In genomic region chr1:151047591-151047924, GRCh38 we compare ENCODE assay signal across 8 cellular contexts. TPM values are rescaled to one million over a fixed set of nuclear protein-coding genes. Genes with fewer than 3 reads are reported as not detected.
A peak's percentile ranks its signal among the peaks of the same experiment; 100 is the strongest.
DNase-seq lines count a peak whose midpoint lies in the region; ATAC-seq and TF ChIP-seq lines count a peak whose summit lies in the region.

Gene C1orf56, plus strand, starts transcription at chr1:151047751. Its CDS starts 97 bp downstream, at chr1:151047848.

- peaks cover 15% of the 10 kb centered on the region; the same call in 1 of the 2 replicates for H3K79me2 ChIP-seq in SK-N-SH (ENCODE audit: insufficient read depth)

- H3K4me1 ChIP-seq in CD4-positive, alpha-beta memory T cell (ENCODE audit: insufficient read depth, low read length) = peaks cover 38% of the 10 kb centered on the region
- H3K4me1 ChIP-seq in SK-N-SH (ENCODE audit: control insufficient read depth in 1 of 2, insufficient read depth in 2 of 2, low read depth in 1 of 2, low read length in 1 of 2) (peaks cover 0 to 12% of the 10 kb centered on the region in 2 experiments; a peak in 2 of 4 replicates), ascending aorta (no peaks in the 10 kb centered on the region), left ventricle myocardium inferior (peaks cover 51% of the 10 kb centered on the region)

- TF ChIP-seq CTCF in LNCaP clone FGC (IDR thresholded peaks at IDR 0.05; ENCODE audit: control insufficient read depth, extremely low read depth, insufficient read depth) = no peak
- TF ChIP-seq CTCF in SK-N-SH (IDR thresholded peaks at IDR 0.05) = no peak
- no peak for TF ChIP-seq CTCF in ascending aorta (IDR thresholded peaks at IDR 0.05)
- TF ChIP-seq CTCF in left ventricle myocardium inferior (IDR thresholded peaks at IDR 0.05; ENCODE audit: borderline replicate concordance) = no peak

- H2AFZ ChIP-seq in SK-N-SH (ENCODE audit: low read depth) = peak within 1 kb of the TSS; percentile 98

- POLR2A ChIA-PET in CD4-positive, alpha-beta memory T cell (lab: Charles Lee; ENCODE audit: partially characterized antibody) = interaction anchor here (0.6 to 16.6 kb wide), 17 partner anchors 8 to 280 kb away, joined by 3 to 325 read pairs (median 6); partner anchors contain the start of genes BNIPL, CDC42SE1, GABPB2 and LYSMD1
- POLR2A ChIA-PET in SK-N-SH (lab: Yijun Ruan, JAX) = interaction anchor here (1.2 to 3.5 kb wide), 3 partner anchors 11 to 41 kb away, joined by 3 to 24 read pairs (median 9); partner anchors contain the start of genes CDC42SE1, MINDY1 and MLLT11

- H3K9me3 Mint-ChIP-seq in CD4-positive, alpha-beta memory T cell = no peaks in the 10 kb centered on the region

- H3K36me3 ChIP-seq in CD4-positive, alpha-beta memory T cell (ENCODE audit: insufficient read depth, low read length) = peaks cover 11% of the 10 kb centered on the region
- peaks cover 15 to 24% of the 10 kb centered on the region in 2 experiments for H3K36me3 ChIP-seq in SK-N-SH (replicated peaks in 1 of 2; ENCODE audit: control insufficient read depth in 1 of 2, insufficient read depth in 2 of 2, low read length in 1 of 2)
- peaks cover 9 to 11% of the 10 kb centered on the region in 2 donors for H3K36me3 ChIP-seq in ascending aorta
- H3K36me3 ChIP-seq in left ventricle myocardium inferior = peaks cover 17% of the 10 kb centered on the region

- H3K27me3 Mint-ChIP-seq in CD4-positive, alpha-beta memory T cell = no peaks in the 10 kb centered on the region

- intact Hi-C loops in CD4-positive, alpha-beta memory T cell (cut with micrococcal nuclease) = no loop called here
- intact Hi-C loops in ascending aorta (cut with DNase I) (no loop called here), left ventricle myocardium inferior (cut with micrococcal nuclease) (no loop called here)

- peaks cover 24% of the 10 kb centered on the region for H3F3A ChIP-seq in SK-N-SH (replicated peaks; ENCODE audit: insufficient read depth)

- peak within 1 kb of the TSS; percentile 95 for H3K4me2 ChIP-seq in SK-N-SH

- CTCF ChIA-PET in CD4-positive, alpha-beta memory T cell (lab: Charles Lee; ENCODE audit: partially characterized antibody) = interaction anchor here (0.9 to 3.8 kb wide), 9 partner anchors 11 to 108 kb away, joined by 4 to 76 read pairs (median 8); partner anchors contain the start of genes CDC42SE1, MINDY1, MLLT11 and TNFAIP8L2
- CTCF ChIA-PET in SK-N-SH (lab: Yijun Ruan, JAX) = interaction anchor here (0.7 to 4.4 kb wide), 14 partner anchors 8 to 792 kb away, joined by 3 to 67 read pairs (median 4); partner anchors contain the start of genes BNIPL, CDC42SE1, GABPB2 and MLLT11

- peak within 1 kb of the TSS; percentile 86 to 95 (median 90) for H3K4me3 Mint-ChIP-seq in CD4-positive, alpha-beta memory T cell

- peak within 1 kb of the TSS; percentile 74 for H3K27ac ChIP-seq in CD4-positive, alpha-beta memory T cell (ENCODE audit: low read depth, low read length)
- H3K27ac ChIP-seq in SK-N-SH (ENCODE audit: low read depth in 2 of 2, low read length in 1 of 2) = peak within 1 kb of the TSS; percentile 70 to 95
- peak within 1 kb of the TSS; percentile 76 to 88 for H3K27ac ChIP-seq in ascending aorta
- peak within 1 kb of the TSS; percentile 94 for H3K27ac ChIP-seq in left ventricle myocardium inferior (replicated peaks)

- peak; percentile 42 to 66 (median 53) for DNase-seq in CD4-positive, alpha-beta memory T cell
- DNase-seq in LNCaP clone FGC (ENCODE audit: low read depth) (no peak), SK-N-SH (peak; percentile 97), ascending aorta (ENCODE audit: low spot score in 2 of 2) (peak in 1 of 2 donors; percentile 81), left ventricle myocardium inferior (peak; percentile 68), pons (ENCODE audit: low spot score) (peak; percentile 72), middle frontal gyrus (ENCODE audit: extremely low spot score, low spot score) (no peak)

- no peak for TF ChIP-seq EP300 in SK-N-SH (IDR thresholded peaks at IDR 0.05; ENCODE audit: borderline replicate concordance in 1 of 2, low read depth in 1 of 2, low read length in 1 of 2)

- H3K4me1 Mint-ChIP-seq in CD4-positive, alpha-beta memory T cell = peaks cover 37 to 81% (median 62%) of the 10 kb centered on the region in 4 donors

- no peak for TF ChIP-seq RAD21 in SK-N-SH (IDR thresholded peaks at IDR 0.05; ENCODE audit: low read length)

- peak within 1 kb of the TSS; percentile 59 to 74 for H3K4me3 ChIP-seq in CD4-positive, alpha-beta memory T cell (ENCODE audit: low read length in 2 of 2)
- H3K4me3 ChIP-seq in LNCaP clone FGC (ENCODE audit: low read depth, low read length) = peak within 1 kb of the TSS; percentile 37
- H3K4me3 ChIP-seq in SK-N-SH (ENCODE audit: low read depth in 2 of 2, low read length in 1 of 2) = peak within 1 kb of the TSS; percentile 73 to 77
- H3K4me3 ChIP-seq in ascending aorta = peak within 1 kb of the TSS; percentile 77 to 79
- H3K4me3 ChIP-seq in left ventricle myocardium inferior = peak within 1 kb of the TSS; percentile 96

- no peaks in the 10 kb centered on the region for H4K20me1 ChIP-seq in SK-N-SH (ENCODE audit: insufficient read depth)

- ATAC-seq in GM19455 (IDR thresholded peaks at IDR 0.05; ENCODE audit: unreplicated experiment) = peak; percentile 57

- H3K27me3 ChIP-seq in CD4-positive, alpha-beta memory T cell (ENCODE audit: insufficient read depth, low read length) = no peaks in the 10 kb centered on the region
- no peaks in the 10 kb centered on the region for H3K27me3 ChIP-seq in SK-N-SH (ENCODE audit: insufficient read depth)
- H3K27me3 ChIP-seq in ascending aorta = no peaks in the 10 kb centered on the region
- H3K27me3 ChIP-seq in left ventricle myocardium inferior (ENCODE audit: low read depth) = no peaks in the 10 kb centered on the region

- H3K9me3 ChIP-seq in CD4-positive, alpha-beta memory T cell (ENCODE audit: control insufficient read depth in 1 of 2, low read length in 2 of 2) = no peaks in the 10 kb centered on the region
- H3K9me3 ChIP-seq in SK-N-SH (no peaks in the 10 kb centered on the region), ascending aorta (no peaks in the 10 kb centered on the region), left ventricle myocardium inferior (replicated peaks) (no peaks in the 10 kb centered on the region)

- WGBS in SK-N-SH (ENCODE audit: low lambda C conversion rate) = under 1% methylated on average over 20 of the region's 29 CpGs

- H3K27ac Mint-ChIP-seq in CD4-positive, alpha-beta memory T cell = peak within 1 kb of the TSS; percentile 88 to 98 (median 93)

- no peaks in the 10 kb centered on the region for H3K9me2 ChIP-seq in SK-N-SH

- peak within 1 kb of the TSS; percentile 75 for H3K9ac ChIP-seq in SK-N-SH

- peaks cover 20 to 25% of the 10 kb centered on the region in 2 donors for H3K36me3 Mint-ChIP-seq in CD4-positive, alpha-beta memory T cell

TF ChIP-seq in SK-N-SH, 30 proteins besides CTCF, POLR2A, EP300 and RAD21:
- TF ChIP-seq GABPA (IDR thresholded peaks at IDR 0.05; ENCODE audit: low read depth) = peak; percentile 27; the same call in 1 of the 2 replicates
- TF ChIP-seq ELF1 (IDR thresholded peaks at IDR 0.05) = no peak
- peak; percentile 73 for TF ChIP-seq POLR2AphosphoS5 (IDR thresholded peaks at IDR 0.05; ENCODE audit: low read depth, low read length)
- no peak for TF ChIP-seq EZH2phosphoT487 (IDR thresholded peaks at IDR 0.05; ENCODE audit: borderline replicate concordance, low read depth)
- TF ChIP-seq NRF1 (IDR thresholded peaks at IDR 0.05; ENCODE audit: low read depth, low read length) = peak; percentile 68; the same call in 1 of the 2 replicates

RNA-seq across cellular contexts. Expression of gene C1orf56, which starts in this region (rescaled TPM):
- total RNA-seq in CD4-positive, alpha-beta memory T cell = 1 to 10 TPM; 2.4 to 3.5 TPM
- 1 to 10 TPM; 1.4 to 3.6 TPM for polyA plus RNA-seq in CD4-positive, alpha-beta memory T cell
- 3.0 and 5.5 TPM in 2 replicates for polyA plus RNA-seq in SK-N-SH (2012; rRNA removed)
- 2.7 and 4.0 TPM in 2 replicates for polyA plus RNA-seq in SK-N-SH (2012; cell fraction: cytosol; rRNA removed)
- polyA plus RNA-seq in SK-N-SH (2012; cell fraction: nucleus; rRNA removed) = 3.7 and 4.0 TPM in 2 replicates
- total RNA-seq in ascending aorta = 11.4 TPM
- 7.1 TPM for total RNA-seq in left ventricle myocardium inferior

Comparison
In these comparisons a context has a peak if more than half of its experiments do, and no peak if none do; other contexts are left out.
1. DNase-seq: peak in CD4-positive, alpha-beta memory T cell (5 of 5), SK-N-SH (single experiment), left ventricle myocardium inferior (single experiment) and pons (single experiment); none in LNCaP clone FGC (single experiment) and middle frontal gyrus (single experiment).
2. H3K4me3 ChIP-seq: peak in every context shown above with its lines; median percentile 96 in left ventricle myocardium inferior; 78 in ascending aorta; 75 in SK-N-SH; 66 in CD4-positive, alpha-beta memory T cell; 37 in LNCaP clone FGC.
3. Peak in every context shown above with its lines, with median percentiles within 50 percentile points of each other: H3K27ac ChIP-seq.